In genomic region chr5:124741711-124742496, GRCh38 we compare ENCODE assay signal across 8 cellular contexts. TPM values are rescaled to one million over a fixed set of nuclear protein-coding genes. Genes with fewer than 3 reads are reported as not detected.
A peak's percentile ranks its signal among the peaks of the same experiment; 100 is the strongest.
DNase-seq lines count a peak whose midpoint lies in the region; ATAC-seq, FAIRE-seq and TF ChIP-seq lines count a peak whose summit lies in the region.

No MANE protein-coding gene starts in this region.

- H3K27ac Mint-ChIP-seq in stimulated activated naive CD8-positive, alpha-beta T cell treated with anti-CD3 and anti-CD28 coated beads, Interleukin-15, amount 100 ng/mL, for 72 hours: no peak overlapping the region
- no peak overlapping the region for H3K27ac Mint-ChIP-seq in naive thymus-derived CD8-positive, alpha-beta T cell

- 72% methylated on average over 4 of the region's 4 CpGs for WGBS in GM12878 (ENCODE audit: insufficient coverage, insufficient replicate concordance, low lambda C conversion rate, missing lambda C conversion rate)

- no peaks in the 10 kb centered on the region for H4K20me1 ChIP-seq in GM12878 (ENCODE audit: control insufficient read depth, insufficient read depth)

- peaks cover 10% of the 10 kb centered on the region for H3K9me3 ChIP-seq in HUES6 (ENCODE audit: control insufficient read depth, insufficient read depth, low read depth, low read length)
- H3K9me3 ChIP-seq in GM12878 (replicated peaks; ENCODE audit: control insufficient read depth, insufficient read depth, low read length): no peaks in the 10 kb centered on the region

- H3K4me3 Mint-ChIP-seq in stimulated activated naive CD8-positive, alpha-beta T cell treated with anti-CD3 and anti-CD28 coated beads, Interleukin-15, amount 100 ng/mL, for 72 hours: no peak overlapping the region
- no peak overlapping the region for H3K4me3 Mint-ChIP-seq in naive thymus-derived CD8-positive, alpha-beta T cell

- H3K4me1 ChIP-seq in HUES6 (ENCODE audit: control insufficient read depth, insufficient read depth, low read length) (peaks cover 56% of the 10 kb centered on the region), GM12878 (ENCODE audit: control insufficient read depth, insufficient read depth, low read length) (peaks cover 3% of the 10 kb centered on the region)

- H3K79me2 ChIP-seq in GM12878 (ENCODE audit: control insufficient read depth, insufficient read depth, low read length): peaks cover 95% of the 10 kb centered on the region

- no peak for TF ChIP-seq POLR2A in GM12878 (IDR thresholded peaks at IDR 0.05; ENCODE audit: low read depth, low read length)

- TF ChIP-seq CTCF in AG10803 (conservative IDR thresholded peaks at IDR 0.05; ENCODE audit: low read length) (no peak), GM12878 (IDR thresholded peaks at IDR 0.05 in 2 of 3, conservative IDR thresholded peaks at IDR 0.05 in 1 of 3; ENCODE audit: control insufficient read depth in 2 of 3, extremely low read depth in 1 of 3, insufficient read depth in 1 of 3, low read depth in 3 of 3, low read length in 3 of 3) (no peak)

- CTCF ChIA-PET in GM12878 (lab: Yijun Ruan, JAX): no interaction called here

- H3K9ac ChIP-seq in HUES6 (ENCODE audit: low read length) (peak overlapping the region; percentile 93), GM12878 (ENCODE audit: control insufficient read depth, insufficient read depth, low read length) (peak overlapping the region; percentile 41)

- no peak for TF ChIP-seq EP300 in GM12878 (IDR thresholded peaks at IDR 0.05; ENCODE audit: borderline replicate concordance in 1 of 2, control insufficient read depth in 1 of 2, low read depth in 2 of 2, low read length in 2 of 2)

- H3K27me3 Mint-ChIP-seq in stimulated activated naive CD8-positive, alpha-beta T cell treated with anti-CD3 and anti-CD28 coated beads, Interleukin-15, amount 100 ng/mL, for 72 hours: peaks cover 27% of the 10 kb centered on the region
- H3K27me3 Mint-ChIP-seq in naive thymus-derived CD8-positive, alpha-beta T cell: peaks cover 10 to 38% (median 25%) of the 10 kb centered on the region in 5 donors

- H3K4me1 Mint-ChIP-seq in stimulated activated naive CD8-positive, alpha-beta T cell treated with anti-CD3 and anti-CD28 coated beads, Interleukin-15, amount 100 ng/mL, for 72 hours: peaks cover 13% of the 10 kb centered on the region
- H3K4me1 Mint-ChIP-seq in naive thymus-derived CD8-positive, alpha-beta T cell: peaks cover 5 to 33% (median 10%) of the 10 kb centered on the region in 4 donors

- H3K36me3 ChIP-seq in HUES6 (ENCODE audit: control insufficient read depth, insufficient read depth, low read length) (peaks cover 21% of the 10 kb centered on the region; the same call in 1 of the 2 replicates), GM12878 (ENCODE audit: control insufficient read depth in 2 of 2, insufficient read depth in 2 of 2, low read length in 1 of 2) (no peaks in the 10 kb centered on the region)

- peak overlapping the region; percentile 88 for H3K4me2 ChIP-seq in GM12878 (ENCODE audit: control insufficient read depth, insufficient read depth)

- POLR2A ChIA-PET in GM12878 (lab: Charles Lee): interaction anchor here (1.4 to 1.5 kb wide), 2 partner anchors 12 to 167 kb away, joined by 3 to 5 read pairs; no protein-coding TSS in a partner anchor
- POLR2A ChIA-PET in naive thymus-derived CD8-positive, alpha-beta T cell (lab: Charles Lee): no interaction called here

- no peak for TF ChIP-seq RAD21 in GM12878 (IDR thresholded peaks at IDR 0.05; ENCODE audit: insufficient read depth, low read depth, low read length)

- H2AFZ ChIP-seq in GM12878 (ENCODE audit: control insufficient read depth, low read depth, low read length): no peak overlapping the region

- H3K9me3 Mint-ChIP-seq in stimulated activated naive CD8-positive, alpha-beta T cell treated with anti-CD3 and anti-CD28 coated beads, Interleukin-15, amount 100 ng/mL, for 72 hours: no peaks in the 10 kb centered on the region
- H3K9me3 Mint-ChIP-seq in naive thymus-derived CD8-positive, alpha-beta T cell: peaks cover 0 to 5% (median 0%) of the 10 kb centered on the region in 9 donors

- intact Hi-C loops in GM12878 (cut with micrococcal nuclease; ENCODE audit: unreplicated experiment): loop anchor here (2.0 to 10.0 kb wide), 5 partner anchors 17 to 1067 kb away; no protein-coding TSS in a partner anchor

- H3K36me3 Mint-ChIP-seq in naive thymus-derived CD8-positive, alpha-beta T cell: peaks cover 0 to 5% (median 0%) of the 10 kb centered on the region in 3 donors

- H3K27ac ChIP-seq in HUES6 (ENCODE audit: low read depth, low read length) (peak overlapping the region; percentile 79; the same call in 1 of the 2 replicates), GM12878 (ENCODE audit: control insufficient read depth, insufficient read depth) (peak overlapping the region; percentile 67)

- SMC1A ChIA-PET in GM12878 (lab: Charles Lee; ENCODE audit: uncharacterized antibody, unreplicated experiment): interaction anchor here (0.6 to 2.0 kb wide), 6 partner anchors 10 to 136 kb away, joined by 3 to 11 read pairs (median 4); no protein-coding TSS in a partner anchor

- BruUV-seq in GM12878 (replicated peaks; lab: Mats Ljungman, UMichigan): no TSS peak

- RAD21 ChIA-PET in GM12878 (lab: Charles Lee; ENCODE audit: unreplicated experiment): interaction anchor here (0.8 to 7.0 kb wide), 10 partner anchors 12 to 483 kb away, joined by 3 to 42 read pairs (median 3); no protein-coding TSS in a partner anchor

- ATAC-seq in GM12878 (no peak), HG03354 (IDR thresholded peaks at IDR 0.05; ENCODE audit: poor library complexity, severe bottlenecking, unreplicated experiment) (no peak), HG03196 (IDR thresholded peaks at IDR 0.05; ENCODE audit: unreplicated experiment) (no peak)
- ATAC-seq in stimulated activated naive CD8-positive, alpha-beta T cell treated with anti-CD3 and anti-CD28 coated beads, Interleukin-15, amount 100 ng/mL, for 72 hours: no peak
- ATAC-seq in naive thymus-derived CD8-positive, alpha-beta T cell: no peak

- peak; percentile 77 for DNase-seq in AG10803 (ENCODE audit: low read depth)
- DNase-seq in GM12878 (ENCODE audit: low read depth, low spot score): no peak
- peak; percentile 96 for DNase-seq in kidney tubule cell (ENCODE audit: low spot score)
- DNase-seq in stimulated activated naive CD8-positive, alpha-beta T cell treated with anti-CD3 and anti-CD28 coated beads, Interleukin-15, amount 100 ng/mL, for 72 hours: no peak
- DNase-seq in naive thymus-derived CD8-positive, alpha-beta T cell: no peak

- H3K27me3 ChIP-seq in HUES6 (ENCODE audit: control insufficient read depth, insufficient read depth, low read length) (no peaks in the 10 kb centered on the region), GM12878 (replicated peaks in 1 of 2; ENCODE audit: control insufficient read depth in 2 of 2, insufficient read depth in 2 of 2, low read length in 1 of 2) (0 out of 4 replicates have a peak, but pooled peaks cover 0 to 4% of the 10 kb centered on the region in 2 experiments)

- in situ Hi-C loops in GM12878 (cut with MboI): no loop called here

- no peak for FAIRE-seq in GM12878 (lab: Jason Lieb, UNC)

- H3K4me3 ChIP-seq in AG10803 (ENCODE audit: low read length) (no peak overlapping the region), HUES6 (ENCODE audit: low read depth, low read length) (peak overlapping the region; percentile 79), GM12878 (peak overlapping the region; percentile 71)

TF ChIP-seq in GM12878, 131 proteins besides CTCF, POLR2A, EP300 and RAD21:
- 0 out of 2 replicates have a peak, but pooled peaks have one; percentile 6 for TF ChIP-seq IKZF1 (conservative IDR thresholded peaks at IDR 0.05)
- TF ChIP-seq BCL11A (IDR thresholded peaks at IDR 0.05; ENCODE audit: low read depth, low read length): no peak
- 0 out of 2 replicates have a peak, but pooled peaks have one; percentile 17 for TF ChIP-seq BMI1 (IDR thresholded peaks at IDR 0.05; ENCODE audit: borderline replicate concordance)

RNA-seq across cellular contexts. Expression of gene ZNF608, which starts 4.5 kb away (rescaled TPM):
- 55.7 and 55.8 TPM in 2 replicates for total RNA-seq in GM12878 (2013; cell fraction: nucleolus; rRNA removed)
- 0.73 and 0.76 TPM in 2 replicates for total RNA-seq in GM12878 (2014; rRNA removed)
- 0.63 and 1.1 TPM in 2 replicates for total RNA-seq in GM12878 (2014; rRNA removed; fragmentation: Illumina TruSeq; extraction: Trizol)
- total RNA-seq in GM12878 (2021): 0.77 and 0.87 TPM in 2 replicates
- 8.3 TPM for polyA plus RNA-seq in GM12878 (2011; ENCODE audit: low read depth)
- polyA plus RNA-seq in GM12878 (2011; rRNA removed): 6.7 and 7.2 TPM in 2 replicates
- polyA plus RNA-seq in GM12878 (2011; cell fraction: cytosol; rRNA removed): 4.0 and 4.2 TPM in 2 replicates
- 7.8 and 8.9 TPM in 2 replicates for polyA plus RNA-seq in GM12878 (2011; cell fraction: nucleus; rRNA removed)
- 12.2 and 14.9 TPM in 2 replicates for polyA plus RNA-seq in GM12878 (2012)
- 0.62 and 0.84 TPM in 2 replicates for polyA plus RNA-seq in GM12878 (2014; fragmentation: Illumina TruSeq; extraction: Trizol)
- under 1 TPM; 0.19 to 0.31 TPM for polyA plus RNA-seq in GM12878 (2014; fragmentation: Nextera tagmentation; extraction: Ambion mirVana)
- polyA plus RNA-seq in GM12878 (2014; rRNA removed): 0.60 and 0.65 TPM in 2 replicates
- under 1 TPM; 0.23 to 0.37 TPM for polyA plus RNA-seq in GM12878 (2016; fragmentation: Nextera tagmentation; extraction: Ambion mirVana)
- polyA minus RNA-seq in GM12878 (2011; rRNA and poly(A)+ RNA removed): 7.8 and 10.2 TPM in 2 replicates
- polyA minus RNA-seq in GM12878 (2011; cell fraction: cytosol; rRNA and poly(A)+ RNA removed): 4.9 and 5.3 TPM in 2 replicates
- polyA minus RNA-seq in GM12878 (2011; cell fraction: nucleus; rRNA and poly(A)+ RNA removed): 7.6 and 11.6 TPM in 2 replicates
- under 1 TPM; 0.47 to 0.66 TPM for total RNA-seq in naive thymus-derived CD8-positive, alpha-beta T cell
- polyA plus RNA-seq in naive thymus-derived CD8-positive, alpha-beta T cell: not detected

Comparison
In these comparisons a context has a peak if more than half of its experiments do, and no peak if none do; other contexts are left out.
1. DNase-seq: peak in AG10803 (single experiment) and kidney tubule cell (single experiment); none in GM12878 (single experiment), stimulated activated naive CD8-positive, alpha-beta T cell treated with anti-CD3 and anti-CD28 coated beads, Interleukin-15, amount 100 ng/mL, for 72 hours (0 of 2) and naive thymus-derived CD8-positive, alpha-beta T cell (0 of 10).